ENCODE assay signal across 19 cellular contexts in genomic region chr15:63308947-63309346, GRCh38. TPM values are rescaled to one million over a fixed set of nuclear protein-coding genes. Genes with fewer than 3 reads are reported as not detected.
DNase-seq lines count a peak whose midpoint lies in the region; ATAC-seq and FAIRE-seq lines count a peak whose summit lies in the region.
"Had no signal": no experiment of that assay in that cellular context is flagged by ENCODE, and none has a peak within 500 bp of the region (broad histone marks: within the 10 kb centered on the region; RNA-seq: fewer than 3 reads in every experiment).

No MANE protein-coding gene starts in this region.

- DNase-seq in HT1080 (ENCODE audit: low read depth) (peak; percentile 11), neuronal stem cell (ENCODE audit: low spot score) (no peak), activated gamma-delta T cell (lab: John Stamatoyannopoulos, UW) (no peak), NCI-H1092 (lab: John Stamatoyannopoulos, UW) (no peak)
- DNase-seq: AML-193; C1 segment of cervical spinal cord; Calu3; CD8-positive, alpha-beta memory T cell; Kasumi-1; MG63; NCI-H1417 treated with DMSO at 0.1 percent for 48 hours; NCI-H187; NCI-H748 treated with DMSO at 0.1 percent for 48 hours; SIG-M5 had no signal

- H4K91ac ChIP-seq in neuronal stem cell (ENCODE audit: low read depth, low read length, poor library complexity): no peak overlapping the region

- no peaks in the 10 kb centered on the region for H3K79me1 ChIP-seq in neuronal stem cell (ENCODE audit: low read depth, low read length)

- no peak overlapping the region for H3K9ac ChIP-seq in neuronal stem cell (ENCODE audit: low read depth, low read length, poor library complexity)

- no peak overlapping the region for H2BK12ac ChIP-seq in neuronal stem cell (ENCODE audit: low read length)

- no peak overlapping the region for H2BK5ac ChIP-seq in neuronal stem cell (ENCODE audit: low read length)

- no CpG with 5 or more reads among the region's 2 CpGs for WGBS in neuronal stem cell (ENCODE audit: extremely low coverage in 2 of 2, insufficient read length in 2 of 2, insufficient replicate concordance in 1 of 2), 2 donors

- H3K4ac ChIP-seq in neuronal stem cell (ENCODE audit: low read length): no peak overlapping the region

- no peak overlapping the region for H4K8ac ChIP-seq in neuronal stem cell (ENCODE audit: low read depth, low read length)

- no peak overlapping the region for H3K23ac ChIP-seq in neuronal stem cell (ENCODE audit: low read depth, low read length, poor library complexity)

- H2BK120ac ChIP-seq in neuronal stem cell (ENCODE audit: low read depth, low read length): no peak overlapping the region

- ATAC-seq in esophagus mucosa: peak; percentile 23
- no peak for ATAC-seq in HG03460 (IDR thresholded peaks at IDR 0.05; ENCODE audit: unreplicated experiment)

- no peak overlapping the region for H3K18ac ChIP-seq in neuronal stem cell (ENCODE audit: low read length)

- FAIRE-seq in colon (lab: Jason Lieb, UNC): peak; percentile 58
- FAIRE-seq: G401.6 had no signal

- H3K14ac ChIP-seq in neuronal stem cell (ENCODE audit: low read length): no peak overlapping the region

- H3K9me3 ChIP-seq in neuronal stem cell (replicated peaks in 1 of 2; ENCODE audit: control insufficient read depth in 2 of 2, insufficient read depth in 1 of 2, low read depth in 1 of 2, low read length in 2 of 2): no peaks in the 10 kb centered on the region
- H3K9me3 ChIP-seq: MG63 had no signal

- no peak overlapping the region for H3K4me2 ChIP-seq in neuronal stem cell (ENCODE audit: insufficient read depth, low read length, poor library complexity, severe bottlenecking)

- H2BK15ac ChIP-seq in neuronal stem cell (ENCODE audit: low read length): no peak overlapping the region

- peaks cover 0 to 6% of the 10 kb centered on the region in 2 donors for H3K4me1 ChIP-seq in neuronal stem cell (ENCODE audit: control insufficient read depth in 2 of 2, insufficient read depth in 1 of 2, low read depth in 1 of 2, low read length in 2 of 2)

- no peak overlapping the region for H2AK5ac ChIP-seq in neuronal stem cell (ENCODE audit: low read depth, low read length)

- H2AFZ ChIP-seq in neuronal stem cell (ENCODE audit: low read length): peak overlapping the region; percentile 41

- no peaks in the 10 kb centered on the region for H3K36me3 ChIP-seq in neuronal stem cell (replicated peaks in 1 of 2; ENCODE audit: control insufficient read depth in 2 of 2, insufficient read depth in 2 of 2, low read length in 2 of 2)
- H3K36me3 ChIP-seq: MG63 had no signal

- H3K4me3 ChIP-seq in neuronal stem cell (ENCODE audit: low read length in 2 of 2): no peak overlapping the region
- H3K4me3 ChIP-seq: MG63 had no signal

- no peak overlapping the region for H3K27ac ChIP-seq in neuronal stem cell (replicated peaks; ENCODE audit: low read length)
- H3K27ac ChIP-seq: RWPE1 had no signal

- no peaks in the 10 kb centered on the region for H3K27me3 ChIP-seq in neuronal stem cell (ENCODE audit: control insufficient read depth in 3 of 3, insufficient read depth in 3 of 3, low read depth in 1 of 3, low read length in 3 of 3)
- H3K27me3 ChIP-seq: MG63 had no signal

RNA-seq across cellular contexts. Expression of gene APH1B, which starts 31.5 kb away (rescaled TPM):
- 3.2 and 4.9 TPM in 2 replicates for total RNA-seq in HT1080 (2014; rRNA removed; shearing (Covaris generic))
- polyA plus RNA-seq in HT1080 (2015; cell fraction: cytosol; rRNA removed): 8.0 and 9.0 TPM in 2 replicates
- polyA plus RNA-seq in HT1080 (2015; cell fraction: nucleus; rRNA removed): 13.8 and 14.4 TPM in 2 replicates
- 3.5 TPM for total RNA-seq in esophagus mucosa
- polyA plus RNA-seq in neuronal stem cell (2013, experiment 1 of 2): 3.6 TPM
- polyA plus RNA-seq in neuronal stem cell (2013, experiment 2 of 2): 3.9 TPM
